Comparison of ENCODE assay signal across 19 cellular contexts in the genomic region with DNA sequence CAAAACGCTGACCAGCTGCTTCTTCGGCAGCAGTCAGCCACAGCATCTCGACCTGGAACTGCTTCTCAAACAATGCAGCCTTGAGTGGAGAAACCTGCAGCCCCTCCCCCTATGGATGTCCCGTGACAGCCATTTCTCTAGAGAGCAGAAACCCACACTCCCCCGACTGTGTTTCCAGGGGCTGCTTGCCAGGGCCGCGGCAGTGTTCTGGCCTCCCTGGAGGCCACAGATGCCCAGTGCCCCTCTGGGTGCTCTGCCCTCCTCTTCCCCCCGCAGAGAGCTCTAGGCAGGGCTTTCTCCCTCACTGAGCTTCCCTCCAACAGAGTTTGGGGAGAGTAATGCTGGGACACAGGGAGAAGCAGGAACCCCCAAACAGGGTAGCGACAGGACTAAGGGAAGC.
DNase-seq lines count a peak whose midpoint lies in the region; ATAC-seq and TF ChIP-seq lines count a peak whose summit lies in the region.
"Had no signal": no experiment of that assay in that cellular context is flagged by ENCODE, and none has a peak within 500 bp of the region (broad histone marks: within the 10 kb centered on the region; RNA-seq: fewer than 3 reads in every experiment).

No MANE protein-coding gene starts in this region.

- H3K36me3 ChIP-seq in right atrium auricular region, result no peaks in the 10 kb centered on the region
- no peaks in the 10 kb centered on the region for H3K36me3 ChIP-seq in neuronal stem cell (replicated peaks in 1 of 2; ENCODE audit: control insufficient read depth in 2 of 2, insufficient read depth in 2 of 2, low read length in 2 of 2)
- H3K36me3 ChIP-seq in A673 (ENCODE audit: insufficient read depth, low read length, poor library complexity, severe bottlenecking), result no peaks in the 10 kb centered on the region

- intact Hi-C loops in Right ventricle myocardium inferior (cut with DNase I), result no loop called here
- intact Hi-C loops in A673 (cut with micrococcal nuclease; ENCODE audit: unreplicated experiment), result no loop called here

- H3K4ac ChIP-seq in neuronal stem cell (ENCODE audit: low read length), result no peak overlapping the region

- H3K4me1 ChIP-seq in right atrium auricular region, result no peaks in the 10 kb centered on the region
- H3K4me1 ChIP-seq in neuronal stem cell (ENCODE audit: control insufficient read depth in 2 of 2, insufficient read depth in 1 of 2, low read depth in 1 of 2, low read length in 2 of 2), result no peaks in the 10 kb centered on the region
- no peaks in the 10 kb centered on the region for H3K4me1 ChIP-seq in A673 (ENCODE audit: insufficient read depth, low read length, poor library complexity, severe bottlenecking)

- H3K4me2 ChIP-seq in neuronal stem cell (ENCODE audit: insufficient read depth, low read length, poor library complexity, severe bottlenecking), result no peak overlapping the region

- peak overlapping the region; percentile 46 for H2BK12ac ChIP-seq in neuronal stem cell (ENCODE audit: low read length)

- no peak overlapping the region for H3K23ac ChIP-seq in neuronal stem cell (ENCODE audit: low read depth, low read length, poor library complexity)

- ATAC-seq in Right ventricle myocardium inferior, result no peak

- POLR2A ChIA-PET in A673 (lab: Charles Lee; ENCODE audit: low non-redundant PET), result no interaction called here

- no TSS peak for BruUV-seq in A673 (replicated peaks; lab: Mats Ljungman, UMichigan)

- DNase-seq in DMS53 (lab: John Stamatoyannopoulos, UW), result peak; percentile 49
- no peak for DNase-seq in DMS53 treated with DMSO at 0.1 percent for 48 hours (lab: John Stamatoyannopoulos, UW; ENCODE audit: unreplicated experiment)
- peak; percentile 44 for DNase-seq in right atrium auricular region (ENCODE audit: low spot score)
- DNase-seq in Right ventricle myocardium inferior (ENCODE audit: missing footprints), result no peak
- no peak for DNase-seq in neuronal stem cell (ENCODE audit: low spot score)
- no peak for DNase-seq in cerebellar cortex (ENCODE audit: low spot score)
- DNase-seq in A673 (ENCODE audit: low spot score), result no peak
- DNase-seq: AML-193; C1 segment of cervical spinal cord; Calu3; CD4-positive, alpha-beta T cell; DMS 273 treated with DMSO at 0.1 percent for 48 hours; DMS79 treated with DMSO at 0.1 percent for 48 hours; EL; GDM1; HCEC 1CT; HFFc6 had no signal

- H3K9me3 ChIP-seq in right atrium auricular region, result peaks cover 0 to 11% of the 10 kb centered on the region in 2 donors
- H3K9me3 ChIP-seq in neuronal stem cell (replicated peaks in 1 of 2; ENCODE audit: control insufficient read depth in 2 of 2, insufficient read depth in 1 of 2, low read depth in 1 of 2, low read length in 2 of 2), result no peaks in the 10 kb centered on the region
- no peaks in the 10 kb centered on the region for H3K9me3 ChIP-seq in A673 (ENCODE audit: low read depth, low read length, poor library complexity, severe bottlenecking)

- no CpG with 5 or more reads among the region's 9 CpGs for WGBS in neuronal stem cell (ENCODE audit: extremely low coverage in 2 of 2, insufficient read length in 2 of 2, insufficient replicate concordance in 1 of 2), 2 donors

- H3K4me3 ChIP-seq in right atrium auricular region, result no peak overlapping the region
- no peak overlapping the region for H3K4me3 ChIP-seq in neuronal stem cell (ENCODE audit: low read length in 2 of 2)
- no peak overlapping the region for H3K4me3 ChIP-seq in A673 (ENCODE audit: low read depth, low read length, poor library complexity, severe bottlenecking)

- H2AFZ ChIP-seq in neuronal stem cell (ENCODE audit: low read length), result peak overlapping the region; percentile 35

- H2BK120ac ChIP-seq in neuronal stem cell (ENCODE audit: low read depth, low read length), result no peak overlapping the region

- CTCF ChIA-PET in A673 (lab: Charles Lee), result no interaction called here

- H2AK5ac ChIP-seq in neuronal stem cell (ENCODE audit: low read depth, low read length), result no peak overlapping the region

- no peak overlapping the region for H4K91ac ChIP-seq in neuronal stem cell (ENCODE audit: low read depth, low read length, poor library complexity)

- H3K27me3 ChIP-seq in right atrium auricular region (no peaks in the 10 kb centered on the region), neuronal stem cell (ENCODE audit: control insufficient read depth in 3 of 3, insufficient read depth in 3 of 3, low read depth in 1 of 3, low read length in 3 of 3) (peaks cover 0 to 6% (median 2%) of the 10 kb centered on the region in 3 experiments), A673 (replicated peaks; ENCODE audit: insufficient read depth, low read depth, low read length, poor library complexity) (peaks cover 45% of the 10 kb centered on the region)

- H3K14ac ChIP-seq in neuronal stem cell (ENCODE audit: low read length), result no peak overlapping the region

- peak overlapping the region; percentile 52 for H3K18ac ChIP-seq in neuronal stem cell (ENCODE audit: low read length)

- H2BK5ac ChIP-seq in neuronal stem cell (ENCODE audit: low read length), result no peak overlapping the region

- H3K27ac ChIP-seq in right atrium auricular region (no peak overlapping the region), neuronal stem cell (replicated peaks; ENCODE audit: low read length) (no peak overlapping the region), A673 (ENCODE audit: low read depth, low read length, poor library complexity, severe bottlenecking) (no peak overlapping the region)
- H3K27ac ChIP-seq: 22Rv1, HL-60 had no signal

- no peak overlapping the region for H3K9ac ChIP-seq in neuronal stem cell (ENCODE audit: low read depth, low read length, poor library complexity)

- no peak overlapping the region for H2BK15ac ChIP-seq in neuronal stem cell (ENCODE audit: low read length)

- H4K8ac ChIP-seq in neuronal stem cell (ENCODE audit: low read depth, low read length), result no peak overlapping the region

- H3K79me1 ChIP-seq in neuronal stem cell (ENCODE audit: low read depth, low read length), result no peaks in the 10 kb centered on the region

- TF ChIP-seq CTCF in right atrium auricular region (IDR thresholded peaks at IDR 0.05) (no peak), A673 (conservative IDR thresholded peaks at IDR 0.05; ENCODE audit: low read depth, low read length) (no peak)

Comparison
In these comparisons a context has a peak if more than half of its experiments do, and no peak if none do; other contexts are left out.
1. DNase-seq: peak in DMS53 (single experiment) and right atrium auricular region (single experiment); none in DMS53 treated with DMSO at 0.1 percent for 48 hours (single experiment), Right ventricle myocardium inferior (single experiment), neuronal stem cell (single experiment), cerebellar cortex (single experiment) and A673 (single experiment).